In genomic region chr3:15306979-15307359, GRCh38 we compare ENCODE assay signal across 14 cellular contexts.
"Had no signal": no experiment of that assay in that cellular context is flagged by ENCODE, and none has a peak within 500 bp of the region (broad histone marks: within the 10 kb centered on the region; RNA-seq: fewer than 3 reads in every experiment).

No MANE protein-coding gene starts in this region.

- DNase-seq: activated CD4-positive, alpha-beta T cell treated with anti-CD3 and anti-CD28 coated beads, Interleukin-2, amount 10 ng/mL, durations not matched to agents 7 days and 5 days; activated CD4-positive, CD25-positive, alpha-beta regulatory T cell; activated CD8-positive, alpha-beta memory T cell treated with anti-CD3 and anti-CD28 coated beads for 24 hours; activated effector memory CD4-positive, alpha-beta T cell treated with Interleukin-2 at 50 U/mL for 16 hours; amniotic stem cell; body of pancreas; erythroblast; immature natural killer cell; pancreas had no signal

- ATAC-seq: body of pancreas, pancreas, SK-N-SH treated with all-trans-retinoic acid at 6 μM for 48 hours had no signal

- H3K27me3 ChIP-seq: body of pancreas, pancreas had no signal

- H3K36me3 ChIP-seq: pancreas had no signal

- H3K27ac Mint-ChIP-seq: activated CD4-positive, alpha-beta T cell treated with anti-CD3 and anti-CD28 coated beads, Interleukin-2, amount 10 ng/mL, durations not matched to agents 7 days and 5 days; activated naive CD4-positive, alpha-beta T cell treated with anti-CD3 and anti-CD28 coated beads, Interleukin-2, amount 50 U/mL, for 24 hours; type B pancreatic cell had no signal

- H3K4me3 ChIP-seq: body of pancreas, lung, pancreas had no signal

- H3K4me3 Mint-ChIP-seq: activated CD4-positive, alpha-beta T cell treated with anti-CD3 and anti-CD28 coated beads, Interleukin-2, amount 10 ng/mL, durations not matched to agents 7 days and 5 days; activated naive CD4-positive, alpha-beta T cell treated with anti-CD3 and anti-CD28 coated beads, Interleukin-2, amount 50 U/mL, for 24 hours; dendritic cell treated with granulocyte-macrophage colony-stimulating factor and Interleukin-4, amounts not matched to agents 40 ng/mL and 50 ng/mL, for 4 days; immature natural killer cell; type B pancreatic cell had no signal

- H3K9me3 ChIP-seq: body of pancreas, pancreas had no signal

- H3K9me3 Mint-ChIP-seq: activated CD4-positive, alpha-beta T cell treated with anti-CD3 and anti-CD28 coated beads, Interleukin-2, amount 10 ng/mL, durations not matched to agents 7 days and 5 days; activated naive CD4-positive, alpha-beta T cell treated with anti-CD3 and anti-CD28 coated beads, Interleukin-2, amount 50 U/mL, for 24 hours; dendritic cell treated with granulocyte-macrophage colony-stimulating factor and Interleukin-4, amounts not matched to agents 40 ng/mL and 50 ng/mL, for 4 days; immature natural killer cell had no signal

- H3K27me3 Mint-ChIP-seq: activated CD4-positive, alpha-beta T cell treated with anti-CD3 and anti-CD28 coated beads, Interleukin-2, amount 10 ng/mL, durations not matched to agents 7 days and 5 days; activated naive CD4-positive, alpha-beta T cell treated with anti-CD3 and anti-CD28 coated beads, Interleukin-2, amount 50 U/mL, for 24 hours; type B pancreatic cell had no signal

- H3K27ac ChIP-seq: body of pancreas, pancreas had no signal
